In genomic region chr15:31330836-31331235, GRCh38 we compare ENCODE assay signal across 13 cellular contexts.
A peak's percentile ranks its signal among the peaks of the same experiment; 100 is the strongest.
DNase-seq lines count a peak whose midpoint lies in the region; ATAC-seq and TF ChIP-seq lines count a peak whose summit lies in the region.
"Had no signal": no experiment of that assay in that cellular context is flagged by ENCODE, and none has a peak within 500 bp of the region (broad histone marks: within the 10 kb centered on the region; RNA-seq: fewer than 3 reads in every experiment).

No MANE protein-coding gene starts in this region.

- no peak for TF ChIP-seq CTCF in KMS-11 (conservative IDR thresholded peaks at IDR 0.05; ENCODE audit: low read depth, low read length)
- TF ChIP-seq CTCF in neutrophil (IDR thresholded peaks at IDR 0.05) = no peak

- H3K79me2 ChIP-seq in KMS-11 (ENCODE audit: insufficient read depth, low read depth) = peaks cover 77% of the 10 kb centered on the region

- H3K9me3 ChIP-seq in BLaER1 (no peaks in the 10 kb centered on the region), neutrophil (no peaks in the 10 kb centered on the region)
- H3K9me3 ChIP-seq: pancreas had no signal

- peaks cover 43% of the 10 kb centered on the region for H3K36me3 Mint-ChIP-seq in central memory CD8-positive, alpha-beta T cell (ENCODE audit: insufficient read depth)

- peaks cover 65% of the 10 kb centered on the region for H3K4me1 Mint-ChIP-seq in central memory CD8-positive, alpha-beta T cell

- H3K4me3 Mint-ChIP-seq in central memory CD8-positive, alpha-beta T cell = peak overlapping the region; percentile 100

- H3K4me3 ChIP-seq in BLaER1 (no peak overlapping the region), KMS-11 (IDR thresholded peaks at IDR 0.05; ENCODE audit: insufficient read depth, low read depth, low read length) (no peak overlapping the region), neutrophil (ENCODE audit: low read depth in 1 of 2, low read length in 1 of 2) (peak overlapping the region; percentile 24 to 99)
- H3K4me3 ChIP-seq: pancreas had no signal

- no peak for DNase-seq in central memory CD8-positive, alpha-beta T cell (ENCODE audit: low spot score in 2 of 2)
- no peak for DNase-seq in activated CD4-positive, CD25-positive, alpha-beta regulatory T cell (lab: John Stamatoyannopoulos, UW)
- DNase-seq in epidermal melanocyte (ENCODE audit: insufficient read length, low spot score) (no peak), DMS 273 (lab: John Stamatoyannopoulos, UW; ENCODE audit: unreplicated experiment) (no peak)
- DNase-seq: foreskin keratinocyte; NCI-H187; stimulated activated CD4-positive, alpha-beta T cell treated with anti-CD3 and anti-CD28 coated beads, Interleukin-2, amount 100 ng/mL, for 48 hours had no signal

- H3K9me3 Mint-ChIP-seq in central memory CD8-positive, alpha-beta T cell = no peaks in the 10 kb centered on the region

- H3K27ac ChIP-seq in BLaER1 (peak overlapping the region; percentile 10), KMS-11 (no peak overlapping the region), neutrophil (peak overlapping the region; percentile 100)
- H3K27ac ChIP-seq: foreskin keratinocyte had no signal

- H3K27ac Mint-ChIP-seq in central memory CD8-positive, alpha-beta T cell (ENCODE audit: low read depth) = peak overlapping the region; percentile 97

- H4K20me1 ChIP-seq in BLaER1 (peaks cover 79% of the 10 kb centered on the region), KMS-11 (ENCODE audit: insufficient read depth) (peaks cover 54% of the 10 kb centered on the region)

- H3K27me3 ChIP-seq in BLaER1 (no peaks in the 10 kb centered on the region), KMS-11 (ENCODE audit: insufficient read depth, low read depth) (no peaks in the 10 kb centered on the region), neutrophil (no peaks in the 10 kb centered on the region)
- H3K27me3 ChIP-seq: foreskin keratinocyte, pancreas had no signal

- H3K4me1 ChIP-seq in BLaER1 (peaks cover 71% of the 10 kb centered on the region), KMS-11 (ENCODE audit: low read depth, poor library complexity, severe bottlenecking) (peaks cover 65% of the 10 kb centered on the region), neutrophil (ENCODE audit: control insufficient read depth in 1 of 2, insufficient read depth in 1 of 2, low read depth in 1 of 2, low read length in 1 of 2) (peaks cover 68 to 71% of the 10 kb centered on the region in 2 experiments)
- H3K4me1 ChIP-seq: foreskin keratinocyte had no signal

- no peak for ATAC-seq in central memory CD8-positive, alpha-beta T cell (replicated peaks; ENCODE audit: extremely low read depth, poor library complexity, severe bottlenecking)
- ATAC-seq in HG02610 (IDR thresholded peaks at IDR 0.05; ENCODE audit: unreplicated experiment) = no peak
- ATAC-seq: foreskin keratinocyte, left lobe of liver, pancreas had no signal

- H3K27me3 Mint-ChIP-seq in central memory CD8-positive, alpha-beta T cell = no peaks in the 10 kb centered on the region

- H3K9ac ChIP-seq in BLaER1 (peak overlapping the region; percentile 91; the same call in 1 of the 2 replicates), KMS-11 (no peak overlapping the region)

- H2AFZ ChIP-seq in KMS-11 (ENCODE audit: low read depth) = no peak overlapping the region

- peak overlapping the region; percentile 93 for H3K4me2 ChIP-seq in BLaER1
- peak overlapping the region; percentile 97; the same call in 1 of the 2 replicates for H3K4me2 ChIP-seq in KMS-11

- H3K36me3 ChIP-seq in BLaER1 = peaks cover 10% of the 10 kb centered on the region; the same call in 1 of the 2 replicates
- no peaks in the 10 kb centered on the region for H3K36me3 ChIP-seq in KMS-11 (ENCODE audit: insufficient read depth)
- peaks cover 10% of the 10 kb centered on the region for H3K36me3 ChIP-seq in neutrophil
- H3K36me3 ChIP-seq: pancreas had no signal

Comparison
In these comparisons a context has a peak if more than half of its experiments do, and no peak if none do; other contexts are left out.
1. H3K4me3 ChIP-seq: peak in neutrophil (2 of 2); none in BLaER1 (single experiment) and KMS-11 (single experiment).